1 cellular context compared by ENCODE assay signal in the genomic region with DNA sequence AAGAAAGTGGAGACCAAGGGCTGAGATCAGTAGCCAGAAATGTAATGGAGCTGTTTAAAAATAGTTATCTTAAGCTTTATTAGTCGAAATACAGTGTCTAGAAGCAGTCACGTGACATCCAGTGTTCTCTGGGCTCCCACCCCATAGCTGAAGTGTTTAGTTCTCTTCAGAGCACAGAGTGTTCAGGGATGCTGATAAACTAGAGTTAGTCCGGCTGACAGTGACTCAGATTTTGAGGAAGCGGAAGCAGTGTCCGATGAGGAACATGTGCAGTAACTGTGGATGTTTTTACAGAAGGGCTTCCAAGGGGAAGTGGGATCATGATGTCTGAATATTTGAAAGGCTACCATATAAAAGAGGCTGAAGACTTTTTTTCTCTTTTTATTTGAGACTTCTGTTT.
TF ChIP-seq lines count a peak whose summit lies in the region.

No MANE protein-coding gene starts in this region.

TF ChIP-seq in K562, 482 proteins besides CTCF, POLR2A, EP300 and RAD21 (continued from another document and continues in another):
- TF ChIP-seq, protein P1, sequence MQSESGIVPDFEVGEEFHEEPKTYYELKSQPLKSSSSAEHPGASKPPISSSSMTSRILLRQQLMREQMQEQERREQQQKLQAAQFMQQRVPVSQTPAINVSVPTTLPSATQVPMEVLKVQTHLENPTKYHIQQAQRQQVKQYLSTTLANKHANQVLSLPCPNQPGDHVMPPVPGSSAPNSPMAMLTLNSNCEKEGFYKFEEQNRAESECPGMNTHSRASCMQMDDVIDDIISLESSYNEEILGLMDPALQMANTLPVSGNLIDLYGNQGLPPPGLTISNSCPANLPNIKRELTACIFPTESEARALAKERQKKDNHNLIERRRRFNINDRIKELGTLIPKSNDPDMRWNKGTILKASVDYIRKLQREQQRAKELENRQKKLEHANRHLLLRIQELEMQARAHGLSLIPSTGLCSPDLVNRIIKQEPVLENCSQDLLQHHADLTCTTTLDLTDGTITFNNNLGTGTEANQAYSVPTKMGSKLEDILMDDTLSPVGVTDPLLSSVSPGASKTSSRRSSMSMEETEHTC (IDR thresholded peaks at IDR 0.05) = no peak; the same call in 1 of the 2 replicates
- TF ChIP-seq KHSRP (IDR thresholded peaks at IDR 0.05) (no peak), ARID1B (IDR thresholded peaks at IDR 0.05) (peak; percentile 64), ZNF212 (CRISPR knock-in tag; IDR thresholded peaks at IDR 0.05) (no peak), ZNF79 (CRISPR knock-in tag; IDR thresholded peaks at IDR 0.05; ENCODE audit: low read depth) (no peak), FOXJ3 (CRISPR knock-in tag; IDR thresholded peaks at IDR 0.05) (no peak), PHTF2 (CRISPR knock-in tag; IDR thresholded peaks at IDR 0.05) (no peak), CBX5 (IDR thresholded peaks at IDR 0.05; ENCODE audit: borderline replicate concordance, low read depth) (no peak), SMARCA5 (IDR thresholded peaks at IDR 0.05) (no peak), FOXK2 (conservative IDR thresholded peaks at IDR 0.05 in 1 of 2, IDR thresholded peaks at IDR 0.05 in 1 of 2; ENCODE audit: low read depth in 2 of 2) (peak; percentile 65 to 80; a peak in 3 of 4 replicates), CCNT2 (IDR thresholded peaks at IDR 0.05; ENCODE audit: borderline replicate concordance, extremely low read depth, insufficient read length, low read depth, low read length) (no peak), MTA3 (IDR thresholded peaks at IDR 0.05; ENCODE audit: borderline replicate concordance) (no peak), ZNF644 (tag; IDR thresholded peaks at IDR 0.05; ENCODE audit: low read depth) (no peak), EGR1 (conservative IDR thresholded peaks at IDR 0.05) (no peak), ZNF778 (CRISPR knock-in tag; IDR thresholded peaks at IDR 0.05) (no peak), TAL1 (IDR thresholded peaks at IDR 0.05) (no peak), PHF8 (IDR thresholded peaks at IDR 0.05; ENCODE audit: borderline replicate concordance, low read length) (no peak), ZNF324 (CRISPR knock-in tag; IDR thresholded peaks at IDR 0.05) (no peak), SMAD4 (CRISPR knock-in tag; conservative IDR thresholded peaks at IDR 0.05) (no peak), ZNF133 (CRISPR knock-in tag; IDR thresholded peaks at IDR 0.05) (no peak), TRIM24 (IDR thresholded peaks at IDR 0.05) (peak in 1 of 2 experiments; percentile 22; a peak in 1 of 4 replicates), GABPB2 (CRISPR knock-in tag; conservative IDR thresholded peaks at IDR 0.05) (no peak), ZNF589 (CRISPR knock-in tag; IDR thresholded peaks at IDR 0.05; ENCODE audit: low read depth) (peak; percentile 70; the same call in 1 of the 2 replicates), ADNP (tag; IDR thresholded peaks at IDR 0.05) (no peak), NR3C1 (CRISPR knock-in tag; IDR thresholded peaks at IDR 0.05) (no peak), DNMT1 (IDR thresholded peaks at IDR 0.05) (no peak), ZNF121 (CRISPR knock-in tag; conservative IDR thresholded peaks at IDR 0.05) (no peak), POLR2H (tag; IDR thresholded peaks at IDR 0.05; ENCODE audit: low read depth) (no peak), NEUROD1 (IDR thresholded peaks at IDR 0.05; ENCODE audit: borderline replicate concordance, low read depth, low read length, partially characterized antibody) (peak; percentile 37), NCOA2 (IDR thresholded peaks at IDR 0.05; ENCODE audit: partially characterized antibody in 2 of 2) (no peak), ZNF384 (IDR thresholded peaks at IDR 0.05; ENCODE audit: low read depth, low read length) (no peak), MXI1 (IDR thresholded peaks at IDR 0.05; ENCODE audit: low read depth, low read length) (no peak; the same call in 1 of the 2 replicates), FOXJ2 (tag; IDR thresholded peaks at IDR 0.05) (no peak), ASH1L (IDR thresholded peaks at IDR 0.05; ENCODE audit: borderline replicate concordance, low read depth, partially characterized antibody) (peak; percentile 30)
- TF ChIP-seq, protein P2, sequence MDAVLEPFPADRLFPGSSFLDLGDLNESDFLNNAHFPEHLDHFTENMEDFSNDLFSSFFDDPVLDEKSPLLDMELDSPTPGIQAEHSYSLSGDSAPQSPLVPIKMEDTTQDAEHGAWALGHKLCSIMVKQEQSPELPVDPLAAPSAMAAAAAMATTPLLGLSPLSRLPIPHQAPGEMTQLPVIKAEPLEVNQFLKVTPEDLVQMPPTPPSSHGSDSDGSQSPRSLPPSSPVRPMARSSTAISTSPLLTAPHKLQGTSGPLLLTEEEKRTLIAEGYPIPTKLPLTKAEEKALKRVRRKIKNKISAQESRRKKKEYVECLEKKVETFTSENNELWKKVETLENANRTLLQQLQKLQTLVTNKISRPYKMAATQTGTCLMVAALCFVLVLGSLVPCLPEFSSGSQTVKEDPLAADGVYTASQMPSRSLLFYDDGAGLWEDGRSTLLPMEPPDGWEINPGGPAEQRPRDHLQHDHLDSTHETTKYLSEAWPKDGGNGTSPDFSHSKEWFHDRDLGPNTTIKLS (IDR thresholded peaks at IDR 0.05; ENCODE audit: borderline replicate concordance, low read depth) = no peak
- TF ChIP-seq, protein P3, sequence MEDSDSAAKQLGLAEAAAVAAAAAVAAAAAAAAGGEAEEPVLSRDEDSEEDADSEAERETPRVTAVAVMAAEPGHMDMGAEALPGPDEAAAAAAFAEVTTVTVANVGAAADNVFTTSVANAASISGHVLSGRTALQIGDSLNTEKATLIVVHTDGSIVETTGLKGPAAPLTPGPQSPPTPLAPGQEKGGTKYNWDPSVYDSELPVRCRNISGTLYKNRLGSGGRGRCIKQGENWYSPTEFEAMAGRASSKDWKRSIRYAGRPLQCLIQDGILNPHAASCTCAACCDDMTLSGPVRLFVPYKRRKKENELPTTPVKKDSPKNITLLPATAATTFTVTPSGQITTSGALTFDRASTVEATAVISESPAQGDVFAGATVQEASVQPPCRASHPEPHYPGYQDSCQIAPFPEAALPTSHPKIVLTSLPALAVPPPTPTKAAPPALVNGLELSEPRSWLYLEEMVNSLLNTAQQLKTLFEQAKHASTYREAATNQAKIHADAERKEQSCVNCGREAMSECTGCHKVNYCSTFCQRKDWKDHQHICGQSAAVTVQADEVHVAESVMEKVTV (CRISPR knock-in tag; IDR thresholded peaks at IDR 0.05) = no peak
- TF ChIP-seq, protein P4, sequence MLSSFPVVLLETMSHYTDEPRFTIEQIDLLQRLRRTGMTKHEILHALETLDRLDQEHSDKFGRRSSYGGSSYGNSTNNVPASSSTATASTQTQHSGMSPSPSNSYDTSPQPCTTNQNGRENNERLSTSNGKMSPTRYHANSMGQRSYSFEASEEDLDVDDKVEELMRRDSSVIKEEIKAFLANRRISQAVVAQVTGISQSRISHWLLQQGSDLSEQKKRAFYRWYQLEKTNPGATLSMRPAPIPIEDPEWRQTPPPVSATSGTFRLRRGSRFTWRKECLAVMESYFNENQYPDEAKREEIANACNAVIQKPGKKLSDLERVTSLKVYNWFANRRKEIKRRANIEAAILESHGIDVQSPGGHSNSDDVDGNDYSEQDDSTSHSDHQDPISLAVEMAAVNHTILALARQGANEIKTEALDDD (IDR thresholded peaks at IDR 0.05) = peak; percentile 82; the same call in 1 of the 2 replicates
- TF ChIP-seq, protein P5, sequence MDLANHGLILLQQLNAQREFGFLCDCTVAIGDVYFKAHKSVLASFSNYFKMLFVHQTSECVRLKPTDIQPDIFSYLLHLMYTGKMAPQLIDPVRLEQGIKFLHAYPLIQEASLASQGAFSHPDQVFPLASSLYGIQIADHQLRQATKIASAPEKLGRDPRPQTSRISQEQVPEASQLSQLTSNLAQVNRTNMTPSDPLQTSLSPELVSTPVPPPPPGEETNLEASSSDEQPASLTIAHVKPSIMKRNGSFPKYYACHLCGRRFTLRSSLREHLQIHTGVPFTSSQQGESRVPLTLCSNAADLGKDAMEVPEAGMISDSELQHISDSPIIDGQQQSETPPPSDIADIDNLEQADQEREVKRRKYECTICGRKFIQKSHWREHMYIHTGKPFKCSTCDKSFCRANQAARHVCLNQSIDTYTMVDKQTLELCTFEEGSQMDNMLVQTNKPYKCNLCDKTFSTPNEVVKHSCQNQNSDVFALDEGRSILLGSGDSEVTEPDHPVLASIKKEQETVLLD (IDR thresholded peaks at IDR 0.05) = no peak
- TF ChIP-seq, protein P6, sequence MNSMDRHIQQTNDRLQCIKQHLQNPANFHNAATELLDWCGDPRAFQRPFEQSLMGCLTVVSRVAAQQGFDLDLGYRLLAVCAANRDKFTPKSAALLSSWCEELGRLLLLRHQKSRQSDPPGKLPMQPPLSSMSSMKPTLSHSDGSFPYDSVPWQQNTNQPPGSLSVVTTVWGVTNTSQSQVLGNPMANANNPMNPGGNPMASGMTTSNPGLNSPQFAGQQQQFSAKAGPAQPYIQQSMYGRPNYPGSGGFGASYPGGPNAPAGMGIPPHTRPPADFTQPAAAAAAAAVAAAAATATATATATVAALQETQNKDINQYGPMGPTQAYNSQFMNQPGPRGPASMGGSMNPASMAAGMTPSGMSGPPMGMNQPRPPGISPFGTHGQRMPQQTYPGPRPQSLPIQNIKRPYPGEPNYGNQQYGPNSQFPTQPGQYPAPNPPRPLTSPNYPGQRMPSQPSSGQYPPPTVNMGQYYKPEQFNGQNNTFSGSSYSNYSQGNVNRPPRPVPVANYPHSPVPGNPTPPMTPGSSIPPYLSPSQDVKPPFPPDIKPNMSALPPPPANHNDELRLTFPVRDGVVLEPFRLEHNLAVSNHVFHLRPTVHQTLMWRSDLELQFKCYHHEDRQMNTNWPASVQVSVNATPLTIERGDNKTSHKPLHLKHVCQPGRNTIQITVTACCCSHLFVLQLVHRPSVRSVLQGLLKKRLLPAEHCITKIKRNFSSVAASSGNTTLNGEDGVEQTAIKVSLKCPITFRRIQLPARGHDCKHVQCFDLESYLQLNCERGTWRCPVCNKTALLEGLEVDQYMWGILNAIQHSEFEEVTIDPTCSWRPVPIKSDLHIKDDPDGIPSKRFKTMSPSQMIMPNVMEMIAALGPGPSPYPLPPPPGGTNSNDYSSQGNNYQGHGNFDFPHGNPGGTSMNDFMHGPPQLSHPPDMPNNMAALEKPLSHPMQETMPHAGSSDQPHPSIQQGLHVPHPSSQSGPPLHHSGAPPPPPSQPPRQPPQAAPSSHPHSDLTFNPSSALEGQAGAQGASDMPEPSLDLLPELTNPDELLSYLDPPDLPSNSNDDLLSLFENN (IDR thresholded peaks at IDR 0.05; ENCODE audit: low read depth in 2 of 2, low read length in 2 of 2) = no peak
- TF ChIP-seq, protein P7, sequence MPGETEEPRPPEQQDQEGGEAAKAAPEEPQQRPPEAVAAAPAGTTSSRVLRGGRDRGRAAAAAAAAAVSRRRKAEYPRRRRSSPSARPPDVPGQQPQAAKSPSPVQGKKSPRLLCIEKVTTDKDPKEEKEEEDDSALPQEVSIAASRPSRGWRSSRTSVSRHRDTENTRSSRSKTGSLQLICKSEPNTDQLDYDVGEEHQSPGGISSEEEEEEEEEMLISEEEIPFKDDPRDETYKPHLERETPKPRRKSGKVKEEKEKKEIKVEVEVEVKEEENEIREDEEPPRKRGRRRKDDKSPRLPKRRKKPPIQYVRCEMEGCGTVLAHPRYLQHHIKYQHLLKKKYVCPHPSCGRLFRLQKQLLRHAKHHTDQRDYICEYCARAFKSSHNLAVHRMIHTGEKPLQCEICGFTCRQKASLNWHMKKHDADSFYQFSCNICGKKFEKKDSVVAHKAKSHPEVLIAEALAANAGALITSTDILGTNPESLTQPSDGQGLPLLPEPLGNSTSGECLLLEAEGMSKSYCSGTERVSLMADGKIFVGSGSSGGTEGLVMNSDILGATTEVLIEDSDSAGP (CRISPR knock-in tag; IDR thresholded peaks at IDR 0.05) = no peak
- TF ChIP-seq, protein P8, sequence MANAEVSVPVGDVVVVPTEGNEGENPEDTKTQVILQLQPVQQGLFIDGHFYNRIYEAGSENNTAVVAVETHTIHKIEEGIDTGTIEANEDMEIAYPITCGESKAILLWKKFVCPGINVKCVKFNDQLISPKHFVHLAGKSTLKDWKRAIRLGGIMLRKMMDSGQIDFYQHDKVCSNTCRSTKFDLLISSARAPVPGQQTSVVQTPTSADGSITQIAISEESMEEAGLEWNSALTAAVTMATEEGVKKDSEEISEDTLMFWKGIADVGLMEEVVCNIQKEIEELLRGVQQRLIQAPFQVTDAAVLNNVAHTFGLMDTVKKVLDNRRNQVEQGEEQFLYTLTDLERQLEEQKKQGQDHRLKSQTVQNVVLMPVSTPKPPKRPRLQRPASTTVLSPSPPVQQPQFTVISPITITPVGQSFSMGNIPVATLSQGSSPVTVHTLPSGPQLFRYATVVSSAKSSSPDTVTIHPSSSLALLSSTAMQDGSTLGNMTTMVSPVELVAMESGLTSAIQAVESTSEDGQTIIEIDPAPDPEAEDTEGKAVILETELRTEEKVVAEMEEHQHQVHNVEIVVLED (CRISPR knock-in tag; IDR thresholded peaks at IDR 0.05) = no peak
- TF ChIP-seq, protein P9, sequence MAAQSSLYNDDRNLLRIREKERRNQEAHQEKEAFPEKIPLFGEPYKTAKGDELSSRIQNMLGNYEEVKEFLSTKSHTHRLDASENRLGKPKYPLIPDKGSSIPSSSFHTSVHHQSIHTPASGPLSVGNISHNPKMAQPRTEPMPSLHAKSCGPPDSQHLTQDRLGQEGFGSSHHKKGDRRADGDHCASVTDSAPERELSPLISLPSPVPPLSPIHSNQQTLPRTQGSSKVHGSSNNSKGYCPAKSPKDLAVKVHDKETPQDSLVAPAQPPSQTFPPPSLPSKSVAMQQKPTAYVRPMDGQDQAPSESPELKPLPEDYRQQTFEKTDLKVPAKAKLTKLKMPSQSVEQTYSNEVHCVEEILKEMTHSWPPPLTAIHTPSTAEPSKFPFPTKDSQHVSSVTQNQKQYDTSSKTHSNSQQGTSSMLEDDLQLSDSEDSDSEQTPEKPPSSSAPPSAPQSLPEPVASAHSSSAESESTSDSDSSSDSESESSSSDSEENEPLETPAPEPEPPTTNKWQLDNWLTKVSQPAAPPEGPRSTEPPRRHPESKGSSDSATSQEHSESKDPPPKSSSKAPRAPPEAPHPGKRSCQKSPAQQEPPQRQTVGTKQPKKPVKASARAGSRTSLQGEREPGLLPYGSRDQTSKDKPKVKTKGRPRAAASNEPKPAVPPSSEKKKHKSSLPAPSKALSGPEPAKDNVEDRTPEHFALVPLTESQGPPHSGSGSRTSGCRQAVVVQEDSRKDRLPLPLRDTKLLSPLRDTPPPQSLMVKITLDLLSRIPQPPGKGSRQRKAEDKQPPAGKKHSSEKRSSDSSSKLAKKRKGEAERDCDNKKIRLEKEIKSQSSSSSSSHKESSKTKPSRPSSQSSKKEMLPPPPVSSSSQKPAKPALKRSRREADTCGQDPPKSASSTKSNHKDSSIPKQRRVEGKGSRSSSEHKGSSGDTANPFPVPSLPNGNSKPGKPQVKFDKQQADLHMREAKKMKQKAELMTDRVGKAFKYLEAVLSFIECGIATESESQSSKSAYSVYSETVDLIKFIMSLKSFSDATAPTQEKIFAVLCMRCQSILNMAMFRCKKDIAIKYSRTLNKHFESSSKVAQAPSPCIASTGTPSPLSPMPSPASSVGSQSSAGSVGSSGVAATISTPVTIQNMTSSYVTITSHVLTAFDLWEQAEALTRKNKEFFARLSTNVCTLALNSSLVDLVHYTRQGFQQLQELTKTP (IDR thresholded peaks at IDR 0.05; ENCODE audit: low read depth in 1 of 2, partially characterized antibody in 2 of 2) = peak in 1 of 2 experiments; percentile 67
- TF ChIP-seq, protein P10, sequence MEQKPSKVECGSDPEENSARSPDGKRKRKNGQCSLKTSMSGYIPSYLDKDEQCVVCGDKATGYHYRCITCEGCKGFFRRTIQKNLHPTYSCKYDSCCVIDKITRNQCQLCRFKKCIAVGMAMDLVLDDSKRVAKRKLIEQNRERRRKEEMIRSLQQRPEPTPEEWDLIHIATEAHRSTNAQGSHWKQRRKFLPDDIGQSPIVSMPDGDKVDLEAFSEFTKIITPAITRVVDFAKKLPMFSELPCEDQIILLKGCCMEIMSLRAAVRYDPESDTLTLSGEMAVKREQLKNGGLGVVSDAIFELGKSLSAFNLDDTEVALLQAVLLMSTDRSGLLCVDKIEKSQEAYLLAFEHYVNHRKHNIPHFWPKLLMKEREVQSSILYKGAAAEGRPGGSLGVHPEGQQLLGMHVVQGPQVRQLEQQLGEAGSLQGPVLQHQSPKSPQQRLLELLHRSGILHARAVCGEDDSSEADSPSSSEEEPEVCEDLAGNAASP (IDR thresholded peaks at IDR 0.05) = no peak
